Comparison of ENCODE assay signal across 10 cellular contexts in the genomic region with DNA sequence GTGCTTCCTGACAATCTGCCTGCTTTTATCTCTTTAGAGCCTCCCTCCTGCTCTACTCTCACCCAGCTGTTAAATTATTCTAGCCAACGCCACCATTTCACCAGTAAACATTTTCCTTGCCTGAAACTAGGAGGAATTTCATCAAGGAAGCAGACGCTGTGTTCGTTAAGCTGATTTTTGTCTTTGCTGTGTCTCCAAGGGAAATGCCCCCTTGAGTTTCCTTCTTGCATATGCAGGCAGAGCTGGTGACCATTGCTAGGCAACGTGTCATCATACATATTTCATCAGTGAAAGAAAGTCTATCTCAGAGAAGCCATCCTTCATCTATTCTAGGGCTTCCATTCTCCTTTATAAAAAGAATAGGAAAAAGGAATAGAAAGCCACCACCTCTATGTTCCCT.
DNase-seq lines count a peak whose midpoint lies in the region; ATAC-seq and TF ChIP-seq lines count a peak whose summit lies in the region.
"Had no signal": no experiment of that assay in that cellular context is flagged by ENCODE, and none has a peak within 500 bp of the region (broad histone marks: within the 10 kb centered on the region; RNA-seq: fewer than 3 reads in every experiment).

No MANE protein-coding gene starts in this region.

- peak; percentile 49 for TF ChIP-seq CTCF in left ventricle myocardium inferior (IDR thresholded peaks at IDR 0.05; ENCODE audit: borderline replicate concordance)
- TF ChIP-seq CTCF in type B pancreatic cell (conservative IDR thresholded peaks at IDR 0.05): peak; percentile 72

- H3K36me3 ChIP-seq in left ventricle myocardium inferior: no peaks in the 10 kb centered on the region

- H3K4me1 Mint-ChIP-seq in type B pancreatic cell (ENCODE audit: unreplicated experiment): peaks cover 9% of the 10 kb centered on the region
- no peaks in the 10 kb centered on the region for H3K4me1 Mint-ChIP-seq in activated naive CD4-positive, alpha-beta T cell treated with anti-CD3 and anti-CD28 coated beads for 36 hours (ENCODE audit: low read depth)

- H3K4me3 ChIP-seq in left ventricle myocardium inferior: no peak overlapping the region

- H3K9me3 Mint-ChIP-seq in type B pancreatic cell: no peaks in the 10 kb centered on the region
- peaks cover 7% of the 10 kb centered on the region for H3K9me3 Mint-ChIP-seq in activated naive CD4-positive, alpha-beta T cell treated with anti-CD3 and anti-CD28 coated beads for 36 hours

- no peak overlapping the region for H3K27ac ChIP-seq in left ventricle myocardium inferior (replicated peaks)

- DNase-seq in left ventricle myocardium inferior (no peak), left cardiac atrium (no peak), NCI-H2171 treated with DMSO at 0.1 percent for 48 hours (lab: John Stamatoyannopoulos, UW) (peak; percentile 53), erythroblast (lab: John Stamatoyannopoulos, UW) (peak; percentile 10 to 12), type B pancreatic cell (ENCODE audit: extremely low spot score, unreplicated experiment) (no peak)
- no peak for DNase-seq in activated naive CD4-positive, alpha-beta T cell treated with anti-CD3 and anti-CD28 coated beads for 36 hours
- DNase-seq: activated CD8-positive, alpha-beta memory T cell treated with anti-CD3 and anti-CD28 coated beads, Interleukin-2, amount 50 U/mL, for 48 hours; right cardiac atrium had no signal

- ATAC-seq in left cardiac atrium: no peak
- ATAC-seq in GM21576 (IDR thresholded peaks at IDR 0.05; ENCODE audit: unreplicated experiment): no peak
- ATAC-seq in GM21723 (IDR thresholded peaks at IDR 0.05; ENCODE audit: unreplicated experiment): no peak
- ATAC-seq: right cardiac atrium had no signal

- CTCF ChIA-PET in activated naive CD4-positive, alpha-beta T cell treated with anti-CD3 and anti-CD28 coated beads for 36 hours (lab: Charles Lee): no interaction called here

- H3K36me3 Mint-ChIP-seq in type B pancreatic cell: no peaks in the 10 kb centered on the region
- H3K36me3 Mint-ChIP-seq in activated naive CD4-positive, alpha-beta T cell treated with anti-CD3 and anti-CD28 coated beads for 36 hours (ENCODE audit: low read depth): no peaks in the 10 kb centered on the region

- peaks cover 2% of the 10 kb centered on the region for H3K9me3 ChIP-seq in left ventricle myocardium inferior (replicated peaks)

- H3K27me3 ChIP-seq in left ventricle myocardium inferior (ENCODE audit: low read depth): peaks cover 21% of the 10 kb centered on the region

- peaks cover 28% of the 10 kb centered on the region for H3K27me3 Mint-ChIP-seq in type B pancreatic cell
- H3K27me3 Mint-ChIP-seq in activated naive CD4-positive, alpha-beta T cell treated with anti-CD3 and anti-CD28 coated beads for 36 hours (ENCODE audit: low read depth): peaks cover 27% of the 10 kb centered on the region

- peaks cover 5% of the 10 kb centered on the region for H3K4me1 ChIP-seq in left ventricle myocardium inferior

- H3K4me3 Mint-ChIP-seq in type B pancreatic cell: no peak overlapping the region
- no peak overlapping the region for H3K4me3 Mint-ChIP-seq in activated naive CD4-positive, alpha-beta T cell treated with anti-CD3 and anti-CD28 coated beads for 36 hours

- TF ChIP-seq POLR2A in erythroblast (IDR thresholded peaks at IDR 0.05; ENCODE audit: low read length): no peak

- intact Hi-C loops in left ventricle myocardium inferior (cut with micrococcal nuclease) (no loop called here), left cardiac atrium (cut with DNase I) (no loop called here)
- intact Hi-C loops in activated naive CD4-positive, alpha-beta T cell treated with anti-CD3 and anti-CD28 coated beads for 36 hours (cut with micrococcal nuclease): no loop called here

- peak overlapping the region; percentile 19 for H3K27ac Mint-ChIP-seq in type B pancreatic cell
- H3K27ac Mint-ChIP-seq in activated naive CD4-positive, alpha-beta T cell treated with anti-CD3 and anti-CD28 coated beads for 36 hours: no peak overlapping the region

Comparison
In these comparisons a context has a peak if more than half of its experiments do, and no peak if none do; other contexts are left out.
1. DNase-seq: peak in NCI-H2171 treated with DMSO at 0.1 percent for 48 hours (single experiment) and erythroblast (2 of 2); none in left ventricle myocardium inferior (single experiment), left cardiac atrium (single experiment), type B pancreatic cell (single experiment) and activated naive CD4-positive, alpha-beta T cell treated with anti-CD3 and anti-CD28 coated beads for 36 hours (single experiment).